8 cellular contexts compared by ENCODE assay signal in the genomic region with DNA sequence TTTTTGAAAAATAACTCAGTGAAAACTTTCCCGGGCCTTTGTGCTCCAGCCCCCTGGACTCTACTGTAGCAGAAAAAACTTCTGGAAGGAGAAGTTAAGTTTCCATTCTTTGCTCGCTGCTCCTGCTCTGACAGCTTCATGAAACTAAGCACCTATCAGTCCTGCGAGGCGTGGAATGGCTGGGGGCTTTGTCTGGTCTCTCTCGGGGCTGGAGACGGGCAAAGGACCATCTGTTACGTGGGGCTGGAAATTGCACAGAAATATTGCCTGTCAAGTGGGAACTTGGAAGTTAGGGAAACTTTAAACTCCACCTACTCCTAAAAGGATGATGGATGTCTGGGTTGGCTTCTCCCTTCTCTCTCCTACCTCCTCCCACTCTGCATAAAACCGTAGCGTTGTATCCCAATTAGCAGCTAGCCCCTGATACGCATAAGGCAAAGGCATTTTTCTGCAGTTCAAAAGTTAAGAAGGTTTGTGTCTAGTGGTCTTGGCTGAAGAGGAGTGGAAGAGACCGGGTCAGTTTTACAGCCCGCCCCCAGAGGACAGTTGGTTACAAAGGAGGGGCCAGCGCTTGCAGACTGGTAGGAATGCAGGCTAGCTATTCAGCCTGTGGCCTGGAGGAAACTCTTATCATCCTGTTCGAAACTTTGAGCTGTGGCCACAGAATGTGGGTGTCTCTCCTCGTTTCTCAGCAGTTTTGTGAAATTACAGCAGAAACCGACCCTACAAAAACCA. TPM values are rescaled to one million over a fixed set of nuclear protein-coding genes. Genes with fewer than 3 reads are reported as not detected.
DNase-seq lines count a peak whose midpoint lies in the region; ATAC-seq and TF ChIP-seq lines count a peak whose summit lies in the region.

No MANE protein-coding gene starts in this region.

- POLR2A ChIA-PET in HEK293T (lab: Yijun Ruan, JAX): no interaction called here

- CTCF ChIA-PET in HEK293T (lab: Yijun Ruan, JAX): no interaction called here

- H3K27ac Mint-ChIP-seq in brain: peak overlapping the region; percentile 74 to 98 (median 93)

- peak overlapping the region; percentile 88 to 94 (median 90) for H3K4me3 Mint-ChIP-seq in brain

- H3K4me3 ChIP-seq in skin epidermis: peak overlapping the region; percentile 37 to 51 (median 43)

- peaks cover 63% of the 10 kb centered on the region for H3K4me1 Mint-ChIP-seq in brain

- no peaks in the 10 kb centered on the region for H3K9me3 Mint-ChIP-seq in brain

- peaks cover 19% of the 10 kb centered on the region for H3K36me3 Mint-ChIP-seq in brain

- ATAC-seq in GM18519 (IDR thresholded peaks at IDR 0.05; ENCODE audit: low FRiP score, unreplicated experiment): no peak
- ATAC-seq in GM19463 (IDR thresholded peaks at IDR 0.05; ENCODE audit: unreplicated experiment): no peak

- DNase-seq in HEK293T (ENCODE audit: extremely low spot score): peak; percentile 14
- DNase-seq in inferior parietal cortex (ENCODE audit: extremely low spot score): peak; percentile 41
- DNase-seq in NCI-H1105 (lab: John Stamatoyannopoulos, UW): no peak
- no peak for DNase-seq in GOT3 (lab: John Stamatoyannopoulos, UW)

- H3K27me3 Mint-ChIP-seq in brain: peaks cover 7% of the 10 kb centered on the region

- peak in 1 of 2 experiments; percentile 35 for TF ChIP-seq CTCF in brain (conservative IDR thresholded peaks at IDR 0.05)

- peak overlapping the region in 15 of 21 experiments; percentile 22 to 91 (median 76) for H3K27ac ChIP-seq in skin epidermis

TF ChIP-seq in HEK293T, 16 proteins besides CTCF, POLR2A, EP300 and RAD21:
- no peak for TF ChIP-seq PKNOX1 (IDR thresholded peaks at IDR 0.05)
- no peak for TF ChIP-seq ELF4 (IDR thresholded peaks at IDR 0.05)

RNA-seq across cellular contexts. Expression of gene FBXL7, which starts 1.2 kb away (rescaled TPM):
- polyA plus RNA-seq in brain (ENCODE audit: insufficient read depth, low read depth, low replicate concordance): 18.8 TPM

Comparison
In these comparisons a context has a peak if more than half of its experiments do, and no peak if none do; other contexts are left out.
1. DNase-seq: peak in HEK293T (single experiment) and inferior parietal cortex (single experiment); none in NCI-H1105 (single experiment) and GOT3 (single experiment).